Comparison of ENCODE assay signal across 8 cellular contexts in genomic region chr12:48157889-48158370, GRCh38. TPM values are rescaled to one million over a fixed set of nuclear protein-coding genes. Genes with fewer than 3 reads are reported as not detected.
DNase-seq lines count a peak whose midpoint lies in the region; ATAC-seq lines count a peak whose summit lies in the region.

No MANE protein-coding gene starts in this region.

- peak overlapping the region; percentile 77 for H3K9ac ChIP-seq in mesendoderm (ENCODE audit: low read length)

- no peak for ATAC-seq in activated naive CD8-positive, alpha-beta T cell treated with anti-CD3 and anti-CD28 coated beads, Interleukin-2, amount 50 U/mL, for 24 hours
- ATAC-seq in GM21367 (IDR thresholded peaks at IDR 0.05; ENCODE audit: unreplicated experiment), result no peak

- H3K4me3 Mint-ChIP-seq in activated naive CD8-positive, alpha-beta T cell treated with anti-CD3 and anti-CD28 coated beads, Interleukin-2, amount 50 U/mL, for 24 hours, result peak overlapping the region; percentile 97

- H3K18ac ChIP-seq in mesendoderm (ENCODE audit: low read length), result no peak overlapping the region

- no peak overlapping the region for H2BK120ac ChIP-seq in mesendoderm (ENCODE audit: low read depth, low read length)

- WGBS in mesendoderm (ENCODE audit: extremely low coverage, insufficient coverage, low lambda C conversion rate), result no CpG with 5 or more reads among the region's 3 CpGs

- H3K4me3 ChIP-seq in mesendoderm (ENCODE audit: low read length), result no peak overlapping the region

- peak overlapping the region; percentile 68 for H4K5ac ChIP-seq in mesendoderm (ENCODE audit: low read length)

- H3K27me3 Mint-ChIP-seq in activated naive CD8-positive, alpha-beta T cell treated with anti-CD3 and anti-CD28 coated beads, Interleukin-2, amount 50 U/mL, for 24 hours, result peaks cover 4% of the 10 kb centered on the region

- H3K4me2 ChIP-seq in mesendoderm (ENCODE audit: low read length), result peak overlapping the region; percentile 58

- no peak overlapping the region for H3K23ac ChIP-seq in mesendoderm (ENCODE audit: low read length)

- no peak overlapping the region for H3K27ac ChIP-seq in mesendoderm (ENCODE audit: low read depth, low read length)

- no peaks in the 10 kb centered on the region for H3K27me3 ChIP-seq in mesendoderm (ENCODE audit: insufficient read depth, low read length, poor library complexity)

- H3K36me3 ChIP-seq in mesendoderm (ENCODE audit: control insufficient read depth, insufficient read depth, low read length), result no peaks in the 10 kb centered on the region

- H2BK5ac ChIP-seq in mesendoderm (ENCODE audit: low read length), result no peak overlapping the region

- peak; percentile 11 for DNase-seq in stimulated activated CD4-positive, alpha-beta T cell treated with anti-CD3 and anti-CD28 coated beads, Interleukin-4, amount 100 ng/mL, for 24 hours
- DNase-seq in stimulated activated CD4-positive, alpha-beta T cell treated with anti-CD3 and anti-CD28 coated beads, Interleukin-4, amount 100 ng/mL, for 4 hours, result no peak
- peak; percentile 13 for DNase-seq in activated naive CD8-positive, alpha-beta T cell treated with anti-CD3 and anti-CD28 coated beads, Interleukin-2, amount 50 U/mL, for 24 hours
- DNase-seq in mesendoderm, result no peak
- no peak for DNase-seq in NK-92 (lab: John Stamatoyannopoulos, UW; ENCODE audit: unreplicated experiment)
- no peak for DNase-seq in Ammon's horn (ENCODE audit: low spot score)
- DNase-seq in COR-L47 (lab: John Stamatoyannopoulos, UW), result no peak

- peaks cover 3% of the 10 kb centered on the region for H3K4me1 ChIP-seq in mesendoderm (ENCODE audit: control insufficient read depth, low read depth, low read length)

- H3K79me1 ChIP-seq in mesendoderm (ENCODE audit: low read length), result no peaks in the 10 kb centered on the region

- peak overlapping the region; percentile 14 for H2AK5ac ChIP-seq in mesendoderm (ENCODE audit: low read length)

- H3K9me3 Mint-ChIP-seq in activated naive CD8-positive, alpha-beta T cell treated with anti-CD3 and anti-CD28 coated beads, Interleukin-2, amount 50 U/mL, for 24 hours, result no peaks in the 10 kb centered on the region

- H3K79me2 ChIP-seq in mesendoderm (ENCODE audit: control insufficient read depth, insufficient read depth, low read length), result no peaks in the 10 kb centered on the region

- peaks cover 32% of the 10 kb centered on the region for H3K4me1 Mint-ChIP-seq in activated naive CD8-positive, alpha-beta T cell treated with anti-CD3 and anti-CD28 coated beads, Interleukin-2, amount 50 U/mL, for 24 hours

- H2BK15ac ChIP-seq in mesendoderm (replicated peaks; ENCODE audit: low read depth), result no peak overlapping the region

- peaks cover 2% of the 10 kb centered on the region for H3K36me3 Mint-ChIP-seq in activated naive CD8-positive, alpha-beta T cell treated with anti-CD3 and anti-CD28 coated beads, Interleukin-2, amount 50 U/mL, for 24 hours (ENCODE audit: low read depth)

- H3K56ac ChIP-seq in mesendoderm (ENCODE audit: low read length), result peak overlapping the region; percentile 79

- no peak overlapping the region for H3K4ac ChIP-seq in mesendoderm (ENCODE audit: low read depth, low read length)

- peak overlapping the region; percentile 95 for H3K27ac Mint-ChIP-seq in activated naive CD8-positive, alpha-beta T cell treated with anti-CD3 and anti-CD28 coated beads, Interleukin-2, amount 50 U/mL, for 24 hours

- no peak overlapping the region for H4K8ac ChIP-seq in mesendoderm (ENCODE audit: low read depth, low read length)

RNA-seq across cellular contexts. Expression of gene ASB8, which starts 0.6 kb away (rescaled TPM):
- 4.5 TPM for polyA plus RNA-seq in mesendoderm (2013, experiment 1 of 2)
- 4.5 TPM for polyA plus RNA-seq in mesendoderm (2013, experiment 2 of 2)

RNA-seq across cellular contexts. Expression of gene CCDC184, which starts 25.5 kb away (rescaled TPM):
- 0.17 TPM for polyA plus RNA-seq in mesendoderm (2013, experiment 1 of 2)
- polyA plus RNA-seq in mesendoderm (2013, experiment 2 of 2), result 0.27 TPM

RNA-seq across cellular contexts. Expression of gene PFKM, which starts 38.8 kb away (rescaled TPM):
- 21.3 TPM for polyA plus RNA-seq in mesendoderm (2013, experiment 1 of 2)
- 22.1 TPM for polyA plus RNA-seq in mesendoderm (2013, experiment 2 of 2)

RNA-seq across cellular contexts. Expression of gene OR10AD1, which starts 45.2 kb away (rescaled TPM):
- polyA plus RNA-seq in mesendoderm (2013, experiment 1 of 2), result not detected
- polyA plus RNA-seq in mesendoderm (2013, experiment 2 of 2), result not detected

RNA-seq across cellular contexts. Expression of gene SENP1, which starts 52.1 kb away (rescaled TPM):
- polyA plus RNA-seq in mesendoderm (2013, experiment 1 of 2), result 18.3 TPM
- polyA plus RNA-seq in mesendoderm (2013, experiment 2 of 2), result 18.3 TPM

Comparison
In these comparisons a context has a peak if more than half of its experiments do, and no peak if none do; other contexts are left out.
1. DNase-seq: peak in stimulated activated CD4-positive, alpha-beta T cell treated with anti-CD3 and anti-CD28 coated beads, Interleukin-4, amount 100 ng/mL, for 24 hours (single experiment) and activated naive CD8-positive, alpha-beta T cell treated with anti-CD3 and anti-CD28 coated beads, Interleukin-2, amount 50 U/mL, for 24 hours (single experiment); none in stimulated activated CD4-positive, alpha-beta T cell treated with anti-CD3 and anti-CD28 coated beads, Interleukin-4, amount 100 ng/mL, for 4 hours (0 of 2), mesendoderm (single experiment), NK-92 (single experiment), Ammon's horn (single experiment) and COR-L47 (single experiment).